ENCODE assay signal across 36 cellular contexts in genomic region chr18:39302481-39302880, GRCh38.
"Had no signal": no experiment of that assay in that cellular context is flagged by ENCODE, and none has a peak within 500 bp of the region (broad histone marks: within the 10 kb centered on the region; RNA-seq: fewer than 3 reads in every experiment).

No MANE protein-coding gene starts in this region.

- H3K9me3 Mint-ChIP-seq: activated B cell treated with CpG ODN at 0.5 μM for 24 hours; activated CD4-positive, alpha-beta memory T cell treated with anti-CD3 and anti-CD28 coated beads for 36 hours; activated naive CD8-positive, alpha-beta T cell treated with anti-CD3 and anti-CD28 coated beads, Interleukin-2, amount 50 U/mL, for 24 hours had no signal

- H3K4me3 ChIP-seq: PC-9 had no signal

- H3K4me2 ChIP-seq: PC-9 had no signal

- ATAC-seq: activated CD8-positive, alpha-beta memory T cell treated with anti-CD3 and anti-CD28 coated beads, Interleukin-2, amount 10 ng/mL, durations not matched to agents 7 days and 5 days; activated naive CD8-positive, alpha-beta T cell treated with anti-CD3 and anti-CD28 coated beads, Interleukin-2, amount 50 U/mL, for 24 hours had no signal

- H3K4me3 Mint-ChIP-seq: activated B cell treated with CpG ODN at 0.5 μM for 24 hours; activated CD4-positive, alpha-beta memory T cell treated with anti-CD3 and anti-CD28 coated beads for 36 hours; activated CD8-positive, alpha-beta memory T cell treated with anti-CD3 and anti-CD28 coated beads, Interleukin-2, amount 10 ng/mL, durations not matched to agents 7 days and 5 days; activated naive CD4-positive, alpha-beta T cell treated with anti-CD3 and anti-CD28 coated beads, Interleukin-2, amount 10 ng/mL, durations not matched to agents 7 days and 5 days; activated naive CD8-positive, alpha-beta T cell; activated naive CD8-positive, alpha-beta T cell treated with anti-CD3 and anti-CD28 coated beads, Interleukin-2, amount 50 U/mL, for 24 hours; brain had no signal

- H3K27ac ChIP-seq: PC-9, RWPE1, VCaP had no signal

- H3K4me1 Mint-ChIP-seq: activated B cell treated with CpG ODN at 0.5 μM for 24 hours; activated CD8-positive, alpha-beta memory T cell treated with anti-CD3 and anti-CD28 coated beads, Interleukin-2, amount 10 ng/mL, durations not matched to agents 7 days and 5 days; activated naive CD4-positive, alpha-beta T cell treated with anti-CD3 and anti-CD28 coated beads, Interleukin-2, amount 10 ng/mL, durations not matched to agents 7 days and 5 days; activated naive CD8-positive, alpha-beta T cell treated with anti-CD3 and anti-CD28 coated beads, Interleukin-2, amount 50 U/mL, for 24 hours had no signal

- FAIRE-seq: bronchial epithelial cell, colon, RCC 7860 had no signal

- H3K36me3 Mint-ChIP-seq: activated CD4-positive, alpha-beta memory T cell treated with anti-CD3 and anti-CD28 coated beads for 36 hours; activated CD8-positive, alpha-beta memory T cell treated with anti-CD3 and anti-CD28 coated beads, Interleukin-2, amount 10 ng/mL, durations not matched to agents 7 days and 5 days; activated naive CD4-positive, alpha-beta T cell treated with anti-CD3 and anti-CD28 coated beads, Interleukin-2, amount 10 ng/mL, durations not matched to agents 7 days and 5 days; activated naive CD8-positive, alpha-beta T cell; brain had no signal

- H3K27me3 Mint-ChIP-seq: activated B cell treated with CpG ODN at 0.5 μM for 24 hours; activated CD4-positive, alpha-beta memory T cell treated with anti-CD3 and anti-CD28 coated beads for 36 hours; activated CD8-positive, alpha-beta memory T cell treated with anti-CD3 and anti-CD28 coated beads, Interleukin-2, amount 10 ng/mL, durations not matched to agents 7 days and 5 days; activated naive CD4-positive, alpha-beta T cell treated with anti-CD3 and anti-CD28 coated beads, Interleukin-2, amount 10 ng/mL, durations not matched to agents 7 days and 5 days; activated naive CD8-positive, alpha-beta T cell; activated naive CD8-positive, alpha-beta T cell treated with anti-CD3 and anti-CD28 coated beads, Interleukin-2, amount 50 U/mL, for 24 hours; brain had no signal

- H3K27ac Mint-ChIP-seq: activated B cell treated with CpG ODN at 0.5 μM for 24 hours; activated CD4-positive, alpha-beta memory T cell treated with anti-CD3 and anti-CD28 coated beads for 36 hours; activated CD8-positive, alpha-beta memory T cell treated with anti-CD3 and anti-CD28 coated beads, Interleukin-2, amount 10 ng/mL, durations not matched to agents 7 days and 5 days; activated naive CD4-positive, alpha-beta T cell treated with anti-CD3 and anti-CD28 coated beads, Interleukin-2, amount 10 ng/mL, durations not matched to agents 7 days and 5 days; activated naive CD8-positive, alpha-beta T cell; activated naive CD8-positive, alpha-beta T cell treated with anti-CD3 and anti-CD28 coated beads, Interleukin-2, amount 50 U/mL, for 24 hours; brain had no signal

- DNase-seq: activated B cell treated with CpG ODN at 0.5 μM for 24 hours; activated CD4-positive, alpha-beta memory T cell treated with anti-CD3 and anti-CD28 coated beads for 36 hours; activated CD4-positive, alpha-beta T cell treated with anti-CD3 and anti-CD28 coated beads for 4 hours; activated CD4-positive, alpha-beta T cell treated with anti-CD3 and anti-CD28 coated beads, Interleukin-2, amount 50 U/mL, for 1 hour; activated CD4-positive, CD25-positive, alpha-beta regulatory T cell treated with anti-CD3 and anti-CD28 coated beads, Interleukin-2, amount 50 U/mL, for 72 hours; activated CD8-positive, alpha-beta memory T cell treated with anti-CD3 and anti-CD28 coated beads for 24 hours; activated CD8-positive, alpha-beta memory T cell treated with anti-CD3 and anti-CD28 coated beads, Interleukin-2, amount 10 ng/mL, durations not matched to agents 7 days and 5 days; activated CD8-positive, alpha-beta memory T cell treated with anti-CD3 and anti-CD28 coated beads, Interleukin-2, amount 50 U/mL, for 48 hours; activated effector memory CD4-positive, alpha-beta T cell treated with Interleukin-2 at 50 U/mL for 16 hours; activated naive CD4-positive, alpha-beta T cell treated with anti-CD3 and anti-CD28 coated beads, Interleukin-2, amount 10 ng/mL, durations not matched to agents 7 days and 5 days; activated naive CD8-positive, alpha-beta T cell treated with anti-CD3 and anti-CD28 coated beads, Interleukin-2, amount 50 U/mL, for 24 hours; activated T-cell treated with anti-CD3 and anti-CD28 coated beads, Interleukin-2, amount 50 U/mL, for 48 hours; anterior cingulate cortex; caudate nucleus; cerebellar nuclear complex; NCI-H1092 treated with DMSO at 0.1 percent for 48 hours; NCI-H1417; NCI-H187 treated with DMSO at 0.1 percent for 48 hours; NCI-H2081; NCI-H345; NCI-H524 treated with DMSO at 0.1 percent for 48 hours; NCI-H748 treated with DMSO at 0.1 percent for 48 hours; NK-92 treated with Interleukin-12 subunit alpha and Interleukin-12 subunit beta, amount 100 ng/mL, for 24 hours; PC-9; Right ventricle myocardium superior; SW 1271; T-helper 1 cell; T-helper 2 cell; T-helper 9 cell had no signal
